ENCODE assay signal across 8 cellular contexts in the genomic region with DNA sequence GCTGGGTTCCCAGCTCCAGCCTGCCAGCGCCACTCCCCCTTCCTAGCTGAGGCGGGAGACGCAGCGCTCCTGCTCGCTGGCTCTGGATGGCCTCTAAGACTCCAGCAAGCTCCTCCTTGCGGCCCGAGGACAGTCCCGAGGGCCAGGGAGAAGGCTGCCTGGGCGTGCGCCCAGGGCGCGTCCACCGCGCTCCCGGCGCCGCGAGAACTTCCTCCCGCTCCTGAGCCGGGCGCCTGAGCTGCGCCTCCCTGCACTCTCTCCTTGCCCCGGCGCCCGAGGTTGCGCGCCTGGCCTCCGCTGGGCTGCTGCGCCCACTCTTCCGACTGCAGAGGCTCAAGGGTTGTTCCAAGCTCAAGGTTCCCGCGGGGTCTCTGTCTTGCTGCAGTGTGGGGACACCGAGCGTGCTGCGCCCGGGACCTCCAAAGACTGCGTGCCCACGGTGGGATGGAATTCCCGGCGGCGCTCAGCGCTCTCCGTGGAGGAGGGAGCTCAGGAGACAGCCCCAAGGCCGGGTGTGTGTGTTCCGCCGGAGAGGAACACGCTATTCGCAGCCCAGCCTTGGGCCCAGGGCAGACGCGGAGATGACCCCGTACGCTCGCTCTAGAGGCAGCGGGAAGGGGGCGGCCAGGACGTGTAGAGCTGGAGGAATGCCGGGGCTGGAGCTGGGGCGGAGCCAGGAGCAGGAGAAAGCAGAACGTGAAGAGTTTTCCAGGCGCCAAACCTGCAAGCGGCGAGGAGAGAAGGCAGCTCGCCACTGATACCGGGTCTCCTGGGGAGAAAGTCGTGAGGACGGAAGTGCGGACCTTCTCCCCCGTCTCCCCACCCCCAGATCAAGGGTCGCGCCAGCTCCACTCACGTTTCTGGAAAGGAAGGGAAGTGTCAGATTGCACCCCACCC. TPM values are rescaled to one million over a fixed set of nuclear protein-coding genes. Genes with fewer than 3 reads are reported as not detected.
DNase-seq lines count a peak whose midpoint lies in the region; ATAC-seq and TF ChIP-seq lines count a peak whose summit lies in the region.

ARHGAP6 (minus strand) TSS at position 777 of the 897 bp plus-strand sequence. CDS start 1,092 bp downstream, outside the sequence.

- TF ChIP-seq POLR2A in GM18505 (IDR thresholded peaks at IDR 0.05; ENCODE audit: borderline replicate concordance, extremely low read depth, insufficient read depth, insufficient read length): no peak

- ATAC-seq in GM18505 (IDR thresholded peaks at IDR 0.05; ENCODE audit: unreplicated experiment): no peak

- H3K9me3 ChIP-seq in WERI-Rb-1 (ENCODE audit: severe bottlenecking) (no peaks in the 10 kb centered on the region), BE2C (no peaks in the 10 kb centered on the region)

- DNase-seq in NCI-H524 (lab: John Stamatoyannopoulos, UW) (peak; percentile 28 to 63), NCI-H524 treated with DMSO at 0.1 percent for 48 hours (lab: John Stamatoyannopoulos, UW) (no peak), WERI-Rb-1 (peak; percentile 9), hepatic stellate cell (ENCODE audit: low spot score) (peak; percentile 35), skeletal muscle cell (ENCODE audit: low read depth) (no peak), BE2C (no peak), T-helper 1 cell (no peak)

- H3K4me1 ChIP-seq in BE2C: no peaks in the 10 kb centered on the region

- H3K36me3 ChIP-seq in WERI-Rb-1 (no peaks in the 10 kb centered on the region), BE2C (no peaks in the 10 kb centered on the region)

- TF ChIP-seq CTCF in WERI-Rb-1 (IDR thresholded peaks at IDR 0.05; ENCODE audit: low read depth, low read length) (no peak), BE2C (IDR thresholded peaks at IDR 0.05; ENCODE audit: low read depth, low read length) (no peak)

- no peak within 1 kb of the TSS for H3K27ac ChIP-seq in WERI-Rb-1

- H3K4me3 ChIP-seq in WERI-Rb-1 (ENCODE audit: low read depth, low read length) (no peak within 1 kb of the TSS; the same call in 1 of the 2 replicates), skeletal muscle cell (ENCODE audit: low read depth, low read length) (peak within 1 kb of the TSS; percentile 57), BE2C (ENCODE audit: low read depth, low read length) (no peak within 1 kb of the TSS)

- peaks cover 89% of the 10 kb centered on the region for H3K27me3 ChIP-seq in WERI-Rb-1 (ENCODE audit: insufficient read depth, low read depth, severe bottlenecking)
- H3K27me3 ChIP-seq in BE2C: peaks cover 15% of the 10 kb centered on the region

RNA-seq across cellular contexts. Expression of gene ARHGAP6, which starts in this region (rescaled TPM):
- not detected for polyA plus RNA-seq in BE2C (2012; ENCODE audit: insufficient read depth, insufficient read length, low read depth)

Comparison
In these comparisons a context has a peak if more than half of its experiments do, and no peak if none do; other contexts are left out.
1. DNase-seq: peak in NCI-H524 (2 of 2), WERI-Rb-1 (single experiment) and hepatic stellate cell (single experiment); none in NCI-H524 treated with DMSO at 0.1 percent for 48 hours (single experiment), skeletal muscle cell (single experiment), BE2C (single experiment) and T-helper 1 cell (0 of 5).